ENCODE assay signal across 8 cellular contexts in genomic region chr17:37650419-37651003, GRCh38. TPM values are rescaled to one million over a fixed set of nuclear protein-coding genes. Genes with fewer than 3 reads are reported as not detected.
A peak's percentile ranks its signal among the peaks of the same experiment; 100 is the strongest.
DNase-seq lines count a peak whose midpoint lies in the region; ATAC-seq, FAIRE-seq and TF ChIP-seq lines count a peak whose summit lies in the region.

No MANE protein-coding gene starts in this region.

- ATAC-seq in IMR-90 (ENCODE audit: low read depth) (peak; percentile 75), WTC11 (peak; percentile 55; the same call in 1 of the 2 replicates), GM21717 (IDR thresholded peaks at IDR 0.05; ENCODE audit: unreplicated experiment) (no peak), HG02938 (IDR thresholded peaks at IDR 0.05; ENCODE audit: unreplicated experiment) (no peak), HG03135 (IDR thresholded peaks at IDR 0.05; ENCODE audit: unreplicated experiment) (no peak)

- H3K36me3 Mint-ChIP-seq in WTC11, result no peaks in the 10 kb centered on the region

- H3K27me3 ChIP-seq in IMR-90 (ENCODE audit: control insufficient read depth, insufficient read depth, low read length) (no peaks in the 10 kb centered on the region), kidney epithelial cell (ENCODE audit: control insufficient read depth, insufficient read depth, low read length) (no peaks in the 10 kb centered on the region)

- no peaks in the 10 kb centered on the region for H3K9me3 ChIP-seq in IMR-90 (ENCODE audit: control insufficient read depth, insufficient read depth, low read length)

- H3K14ac ChIP-seq in IMR-90 (replicated peaks; ENCODE audit: low read depth, low read length), result no peak overlapping the region

- no peak overlapping the region for H2AFZ ChIP-seq in IMR-90 (replicated peaks; ENCODE audit: low read length, poor library complexity)

- H4K91ac ChIP-seq in IMR-90 (ENCODE audit: insufficient read depth, low read depth, low read length), result no peak overlapping the region

- H2BK20ac ChIP-seq in IMR-90 (ENCODE audit: low read depth, low read length), result no peak overlapping the region

- no peak overlapping the region for H2AK9ac ChIP-seq in IMR-90 (replicated peaks; ENCODE audit: low read depth, low read length, poor library complexity)

- intact Hi-C loops in IMR-90 (cut with micrococcal nuclease), result loop anchor here (1.0 kb wide), 2 partner anchors 121 to 166 kb away; no protein-coding TSS in a partner anchor

- no peaks in the 10 kb centered on the region for H3K4me1 Mint-ChIP-seq in WTC11

- peaks cover 23% of the 10 kb centered on the region for H3K27me3 Mint-ChIP-seq in WTC11 (ENCODE audit: low read depth)

- peak; percentile 56 for TF ChIP-seq CTCF in D721Med (IDR thresholded peaks at IDR 0.05; ENCODE audit: insufficient read depth, missing control alignments)
- TF ChIP-seq CTCF in IMR-90 (conservative IDR thresholded peaks at IDR 0.05; ENCODE audit: low read depth, low read length), result peak; percentile 71
- no peak for TF ChIP-seq CTCF in WTC11 (IDR thresholded peaks at IDR 0.05)
- peak; percentile 54 for TF ChIP-seq CTCF in kidney epithelial cell (IDR thresholded peaks at IDR 0.05; ENCODE audit: insufficient read depth, low read length, poor library complexity, severe bottlenecking)

- no peak overlapping the region for H3K18ac ChIP-seq in IMR-90 (ENCODE audit: low read depth, low read length)

- H3K9me3 Mint-ChIP-seq in WTC11, result no peaks in the 10 kb centered on the region

- H2BK120ac ChIP-seq in IMR-90 (ENCODE audit: low read depth, low read length), result no peak overlapping the region

- H3K56ac ChIP-seq in IMR-90 (ENCODE audit: extremely low read depth, insufficient read depth, low read length), result no peak overlapping the region

- H3K9ac ChIP-seq in IMR-90 (ENCODE audit: low read depth, low read length), result no peak overlapping the region

- H4K8ac ChIP-seq in IMR-90 (ENCODE audit: low read depth in 2 of 2, low read length in 2 of 2), result no peak overlapping the region

- no peaks in the 10 kb centered on the region; the same call in 1 of the 2 replicates for H3K9me1 ChIP-seq in IMR-90 (ENCODE audit: insufficient read depth, low read length)

- H2BK15ac ChIP-seq in IMR-90 (ENCODE audit: low read depth, low read length), result no peak overlapping the region; the same call in 2 of the 3 replicates

- no CpG with 5 or more reads among the region's 6 CpGs for WGBS in IMR-90 (ENCODE audit: extremely low coverage in 2 of 2, insufficient read length in 1 of 2), 2 experiments

- H3K27ac ChIP-seq in IMR-90 (ENCODE audit: insufficient read depth, low read length), result no peak overlapping the region

- no peak overlapping the region for H3K4me2 ChIP-seq in IMR-90 (ENCODE audit: low read depth, low read length)

- 0 out of 4 replicates have a peak, but pooled peaks cover 0 to 5% of the 10 kb centered on the region in 2 experiments for H3K79me1 ChIP-seq in IMR-90 (ENCODE audit: low read depth in 1 of 2, low read length in 2 of 2)

- H3K4me3 Mint-ChIP-seq in WTC11, result no peak overlapping the region

- in situ Hi-C loops in IMR-90 (cut with MboI; ENCODE audit: low sequenced_read_pairs), result loop anchor here (5.0 to 10.0 kb wide), 2 partner anchors 114 to 167 kb away; no protein-coding TSS in a partner anchor

- H4K5ac ChIP-seq in IMR-90 (ENCODE audit: low read depth, low read length), result no peak overlapping the region

- H2AK5ac ChIP-seq in IMR-90 (ENCODE audit: low read depth, low read length), result no peak overlapping the region

- BruUV-seq in IMR-90 (replicated peaks; lab: Mats Ljungman, UMichigan), result no TSS peak

- no peak for DNase-seq in D721Med (ENCODE audit: insufficient read length, low spot score)
- DNase-seq in IMR-90, result peak; percentile 59
- DNase-seq in WTC11 (ENCODE audit: low spot score), result peak; percentile 43
- DNase-seq in kidney epithelial cell (ENCODE audit: low read depth), result no peak
- DNase-seq in T-helper 9 cell, result no peak

- H3K4me1 ChIP-seq in IMR-90 (ENCODE audit: control insufficient read depth, insufficient read depth, low read length), result peaks cover 9% of the 10 kb centered on the region; the same call in 1 of the 2 replicates

- H3K27ac Mint-ChIP-seq in WTC11, result no peak overlapping the region

- peak; percentile 80 for TF ChIP-seq RAD21 in IMR-90 (IDR thresholded peaks at IDR 0.05; ENCODE audit: low read length)

- H3K4me3 ChIP-seq in IMR-90 (ENCODE audit: insufficient read depth, low read depth, low read length) (no peak overlapping the region), kidney epithelial cell (ENCODE audit: low read depth, low read length) (no peak overlapping the region)

- no peak overlapping the region for H3K23ac ChIP-seq in IMR-90 (ENCODE audit: low read depth, low read length)

- TF ChIP-seq POLR2A in IMR-90 (IDR thresholded peaks at IDR 0.05; ENCODE audit: low read depth, low read length), result no peak

- H3K36me3 ChIP-seq in IMR-90 (ENCODE audit: control insufficient read depth, insufficient read depth, low read length) (no peaks in the 10 kb centered on the region), kidney epithelial cell (ENCODE audit: control insufficient read depth, insufficient read depth, low read length) (no peaks in the 10 kb centered on the region)

- dilution Hi-C loops in IMR-90 (cut with HindIII; ENCODE audit: low sequenced_read_pairs, unreplicated experiment), result no loop called here

- no peak overlapping the region for H3K4ac ChIP-seq in IMR-90 (ENCODE audit: low read depth, low read length)

- no peak for FAIRE-seq in D721Med (lab: Jason Lieb, UNC)

- POLR2A ChIA-PET in IMR-90 (lab: Charles Lee; ENCODE audit: unreplicated experiment), result interaction anchor here (0.6 kb wide), 2 partner anchors 93 to 163 kb away, joined by 10 to 18 read pairs; no protein-coding TSS in a partner anchor
- POLR2A ChIA-PET in WTC11 (lab: Charles Lee), result interaction anchor here (0.6 kb wide), 1 partner anchor 136 kb away, joined by 6 read pairs; no protein-coding TSS in a partner anchor

- H2BK5ac ChIP-seq in IMR-90 (ENCODE audit: low read depth, low read length, poor library complexity, severe bottlenecking), result no peak overlapping the region

- no peaks in the 10 kb centered on the region for H4K20me1 ChIP-seq in IMR-90 (ENCODE audit: insufficient read depth, low read length)

- CTCF ChIA-PET in IMR-90 (lab: Yijun Ruan, JAX) (interaction anchor here (0.6 to 1.8 kb wide), 20 partner anchors 9 to 632 kb away, joined by 3 to 18 read pairs (median 4); no protein-coding TSS in a partner anchor), WTC11 (lab: Charles Lee) (interaction anchor here (0.6 to 5.5 kb wide), 15 partner anchors 11 to 1618 kb away, joined by 3 to 46 read pairs (median 4); no protein-coding TSS in a partner anchor)

TF ChIP-seq in IMR-90, 13 proteins besides CTCF, POLR2A, EP300 and RAD21:
- TF ChIP-seq USF2 (IDR thresholded peaks at IDR 0.05; ENCODE audit: low read depth, low read length) (no peak), RCOR1 (IDR thresholded peaks at IDR 0.05; ENCODE audit: insufficient replicate concordance, low read length) (no peak), CEBPB (IDR thresholded peaks at IDR 0.05; ENCODE audit: low read depth, low read length) (no peak), SMC3 (IDR thresholded peaks at IDR 0.05; ENCODE audit: low read depth, low read length) (peak; percentile 66), FOS (IDR thresholded peaks at IDR 0.05; ENCODE audit: low read depth, low read length) (no peak), RFX5 (IDR thresholded peaks at IDR 0.05; ENCODE audit: low read depth, low read length) (no peak)

TF ChIP-seq in WTC11, 78 proteins besides CTCF, POLR2A, EP300 and RAD21 (continues in another document):
- TF ChIP-seq, protein P1, sequence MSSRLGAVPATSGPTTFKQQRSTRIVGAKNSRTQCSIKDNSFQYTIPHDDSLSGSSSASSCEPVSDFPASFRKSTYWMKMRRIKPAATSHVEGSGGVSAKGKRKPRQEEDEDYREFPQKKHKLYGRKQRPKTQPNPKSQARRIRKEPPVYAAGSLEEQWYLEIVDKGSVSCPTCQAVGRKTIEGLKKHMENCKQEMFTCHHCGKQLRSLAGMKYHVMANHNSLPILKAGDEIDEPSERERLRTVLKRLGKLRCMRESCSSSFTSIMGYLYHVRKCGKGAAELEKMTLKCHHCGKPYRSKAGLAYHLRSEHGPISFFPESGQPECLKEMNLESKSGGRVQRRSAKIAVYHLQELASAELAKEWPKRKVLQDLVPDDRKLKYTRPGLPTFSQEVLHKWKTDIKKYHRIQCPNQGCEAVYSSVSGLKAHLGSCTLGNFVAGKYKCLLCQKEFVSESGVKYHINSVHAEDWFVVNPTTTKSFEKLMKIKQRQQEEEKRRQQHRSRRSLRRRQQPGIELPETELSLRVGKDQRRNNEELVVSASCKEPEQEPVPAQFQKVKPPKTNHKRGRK (CRISPR knock-in tag; IDR thresholded peaks at IDR 0.05; ENCODE audit: borderline replicate concordance), result no peak
- TF ChIP-seq ZNF138 (CRISPR knock-in tag; conservative IDR thresholded peaks at IDR 0.05), result no peak
- no peak for TF ChIP-seq TP53 (CRISPR knock-in tag; IDR thresholded peaks at IDR 0.05)
- TF ChIP-seq, protein P2, sequence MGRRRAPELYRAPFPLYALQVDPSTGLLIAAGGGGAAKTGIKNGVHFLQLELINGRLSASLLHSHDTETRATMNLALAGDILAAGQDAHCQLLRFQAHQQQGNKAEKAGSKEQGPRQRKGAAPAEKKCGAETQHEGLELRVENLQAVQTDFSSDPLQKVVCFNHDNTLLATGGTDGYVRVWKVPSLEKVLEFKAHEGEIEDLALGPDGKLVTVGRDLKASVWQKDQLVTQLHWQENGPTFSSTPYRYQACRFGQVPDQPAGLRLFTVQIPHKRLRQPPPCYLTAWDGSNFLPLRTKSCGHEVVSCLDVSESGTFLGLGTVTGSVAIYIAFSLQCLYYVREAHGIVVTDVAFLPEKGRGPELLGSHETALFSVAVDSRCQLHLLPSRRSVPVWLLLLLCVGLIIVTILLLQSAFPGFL (CRISPR knock-in tag; IDR thresholded peaks at IDR 0.05; ENCODE audit: borderline replicate concordance), result no peak
- no peak for TF ChIP-seq CBFB (CRISPR knock-in tag; IDR thresholded peaks at IDR 0.05; ENCODE audit: low read depth)
- TF ChIP-seq ATF1 (CRISPR knock-in tag; IDR thresholded peaks at IDR 0.05), result no peak

RNA-seq across cellular contexts. Expression of gene DDX52, which starts 7.3 kb away (rescaled TPM):
- total RNA-seq in IMR-90 (2012; rRNA removed) (26.7 and 32.2 TPM in 2 replicates), WTC11 (2021) (29.8 to 31.9 TPM (median 30.6 TPM) in 3 replicates), kidney epithelial cell (35.6 and 38.1 TPM in 2 replicates)
- polyA plus RNA-seq in IMR-90 (2012; rRNA removed), result 11.2 and 12.5 TPM in 2 replicates
- polyA plus RNA-seq in IMR-90 (2012; cell fraction: cytosol; rRNA removed), result 1.4 and 1.9 TPM in 2 replicates
- polyA plus RNA-seq in IMR-90 (2012; cell fraction: nucleus; rRNA removed; ENCODE audit: low replicate concordance), result 3.3 and 28.4 TPM in 2 replicates

RNA-seq across cellular contexts. Expression of gene SYNRG, which starts 41.3 kb away (rescaled TPM):
- total RNA-seq in IMR-90 (2012; rRNA removed) (11.4 and 11.7 TPM in 2 replicates), WTC11 (2021) (28.6 to 31.3 TPM (median 30.0 TPM) in 3 replicates), kidney epithelial cell (21.1 and 25.1 TPM in 2 replicates)
- 12.1 and 15.2 TPM in 2 replicates for polyA plus RNA-seq in IMR-90 (2012; rRNA removed)
- 5.6 and 7.1 TPM in 2 replicates for polyA plus RNA-seq in IMR-90 (2012; cell fraction: cytosol; rRNA removed)
- polyA plus RNA-seq in IMR-90 (2012; cell fraction: nucleus; rRNA removed; ENCODE audit: low replicate concordance), result 7.5 and 21.0 TPM in 2 replicates

Comparison
In these comparisons a context has a peak if more than half of its experiments do, and no peak if none do; other contexts are left out.
1. DNase-seq: peak in IMR-90 (single experiment) and WTC11 (single experiment); none in D721Med (single experiment), kidney epithelial cell (single experiment) and T-helper 9 cell (single experiment).
2. ATAC-seq: peak in IMR-90 (single experiment) and WTC11 (single experiment); none in GM21717 (single experiment), HG02938 (single experiment) and HG03135 (single experiment).